In genomic region chr14:75088153-75088552, GRCh38 we compare ENCODE assay signal across 13 cellular contexts. TPM values are rescaled to one million over a fixed set of nuclear protein-coding genes. Genes with fewer than 3 reads are reported as not detected.
DNase-seq lines count a peak whose midpoint lies in the region; ATAC-seq, FAIRE-seq and TF ChIP-seq lines count a peak whose summit lies in the region.
"Had no signal": no experiment of that assay in that cellular context is flagged by ENCODE, and none has a peak within 500 bp of the region (broad histone marks: within the 10 kb centered on the region; RNA-seq: fewer than 3 reads in every experiment).

No MANE protein-coding gene starts in this region.

- H3K4me1 Mint-ChIP-seq in activated CD4-positive, alpha-beta T cell treated with anti-CD3 and anti-CD28 coated beads, Interleukin-2, amount 10 ng/mL, durations not matched to agents 7 days and 5 days, result no peaks in the 10 kb centered on the region
- H3K4me1 Mint-ChIP-seq: CD4-positive, alpha-beta memory T cell had no signal

- H3K4me3 Mint-ChIP-seq in activated CD4-positive, alpha-beta T cell treated with anti-CD3 and anti-CD28 coated beads, Interleukin-2, amount 10 ng/mL, durations not matched to agents 7 days and 5 days, result no peak overlapping the region
- H3K4me3 Mint-ChIP-seq: CD4-positive, alpha-beta memory T cell had no signal

- no peak overlapping the region for H3K23ac ChIP-seq in neuronal stem cell (ENCODE audit: low read depth, low read length, poor library complexity)

- 54% methylated on average over 2 of the region's 2 CpGs for WGBS in A549 (ENCODE audit: missing lambda C conversion rate)
- 76% methylated on average over 2 of the region's 2 CpGs for WGBS in GM12878 (ENCODE audit: insufficient coverage, insufficient replicate concordance, low lambda C conversion rate, missing lambda C conversion rate)
- no CpG with 5 or more reads among the region's 2 CpGs for WGBS in neuronal stem cell (ENCODE audit: extremely low coverage in 2 of 2, insufficient read length in 2 of 2, insufficient replicate concordance in 1 of 2), 2 donors

- H3K36me3 ChIP-seq in GM12878 (ENCODE audit: control insufficient read depth in 2 of 2, insufficient read depth in 2 of 2, low read length in 1 of 2), result peaks cover 4 to 26% of the 10 kb centered on the region in 2 experiments
- peaks cover 28 to 63% of the 10 kb centered on the region in 2 donors for H3K36me3 ChIP-seq in neuronal stem cell (replicated peaks in 1 of 2; ENCODE audit: control insufficient read depth in 2 of 2, insufficient read depth in 2 of 2, low read length in 2 of 2)
- H3K36me3 ChIP-seq in colonic mucosa, result peaks cover 19% of the 10 kb centered on the region

- H3K14ac ChIP-seq in neuronal stem cell (ENCODE audit: low read length), result no peak overlapping the region

- no peak overlapping the region for H2AK5ac ChIP-seq in neuronal stem cell (ENCODE audit: low read depth, low read length)

- RAD21 ChIA-PET in GM12878 (lab: Charles Lee; ENCODE audit: unreplicated experiment), result interaction anchor here (0.7 to 3.3 kb wide), 22 partner anchors 25 to 479 kb away, joined by 3 to 30 read pairs (median 4); partner anchors contain the start of gene ACYP1

- no peaks in the 10 kb centered on the region for H3K79me2 ChIP-seq in GM12878 (ENCODE audit: control insufficient read depth, insufficient read depth, low read length)

- POLR2A ChIA-PET in activated CD4-positive, alpha-beta T cell treated with anti-CD3 and anti-CD28 coated beads, Interleukin-2, amount 10 ng/mL, durations not matched to agents 7 days and 5 days (lab: Charles Lee), result interaction anchor here (0.6 kb wide), 1 partner anchor 293 kb away, joined by 3 read pairs; no protein-coding TSS in a partner anchor
- POLR2A ChIA-PET in A549 (lab: Yijun Ruan, JAX), result interaction anchor here (1.3 to 1.4 kb wide), 2 partner anchors 19 to 207 kb away, joined by 3 to 6 read pairs; partner anchors contain the start of gene ZC2HC1C
- POLR2A ChIA-PET in GM12878 (lab: Charles Lee), result interaction anchor here (1.0 kb wide), 2 partner anchors 146 to 183 kb away, joined by 3 read pairs; no protein-coding TSS in a partner anchor

- no peak overlapping the region for H2BK12ac ChIP-seq in neuronal stem cell (ENCODE audit: low read length)

- H3K27me3 ChIP-seq in GM12878 (replicated peaks in 1 of 2; ENCODE audit: control insufficient read depth in 2 of 2, insufficient read depth in 2 of 2, low read length in 1 of 2) (no peaks in the 10 kb centered on the region), neuronal stem cell (ENCODE audit: control insufficient read depth in 3 of 3, insufficient read depth in 3 of 3, low read depth in 1 of 3, low read length in 3 of 3) (no peaks in the 10 kb centered on the region), colonic mucosa (no peaks in the 10 kb centered on the region)

- ATAC-seq in A549, result peak in 1 of 2 experiments; percentile 40; a peak in 3 of 6 replicates
- ATAC-seq in GM12878, result peak; percentile 21; the same call in 2 of the 3 replicates
- no peak for ATAC-seq in HG02885 (IDR thresholded peaks at IDR 0.05; ENCODE audit: poor library complexity, unreplicated experiment)

- H2BK15ac ChIP-seq in neuronal stem cell (ENCODE audit: low read length), result no peak overlapping the region

- in situ Hi-C loops in GM12878 (cut with MboI), result no loop called here

- intact Hi-C loops in GM12878 (cut with micrococcal nuclease; ENCODE audit: unreplicated experiment), result loop anchor here (1.0 kb wide), 3 partner anchors 142 to 227 kb away; no protein-coding TSS in a partner anchor
- intact Hi-C loops in colonic mucosa (cut with DNase I), result loop anchor here (2.0 to 5.0 kb wide), 2 partner anchors 141 to 226 kb away; no protein-coding TSS in a partner anchor

- H3K79me1 ChIP-seq in neuronal stem cell (ENCODE audit: low read depth, low read length), result no peaks in the 10 kb centered on the region

- no peak overlapping the region for H4K8ac ChIP-seq in neuronal stem cell (ENCODE audit: low read depth, low read length)

- FAIRE-seq in A549 (lab: Jason Lieb, UNC), result no peak
- no peak for FAIRE-seq in GM12878 (lab: Jason Lieb, UNC)
- FAIRE-seq: GM12892 had no signal

- no peaks in the 10 kb centered on the region for H3K27me3 Mint-ChIP-seq in activated CD4-positive, alpha-beta T cell treated with anti-CD3 and anti-CD28 coated beads, Interleukin-2, amount 10 ng/mL, durations not matched to agents 7 days and 5 days
- H3K27me3 Mint-ChIP-seq: CD4-positive, alpha-beta memory T cell had no signal

- no peaks in the 10 kb centered on the region for H4K20me1 ChIP-seq in GM12878 (ENCODE audit: control insufficient read depth, insufficient read depth)

- TF ChIP-seq POLR2A in A549 (IDR thresholded peaks at IDR 0.05; ENCODE audit: low read length), result no peak
- TF ChIP-seq POLR2A in GM12878 (IDR thresholded peaks at IDR 0.05; ENCODE audit: low read depth, low read length), result no peak

- H3K9me3 ChIP-seq in A549 (no peaks in the 10 kb centered on the region), GM12878 (replicated peaks; ENCODE audit: control insufficient read depth, insufficient read depth, low read length) (no peaks in the 10 kb centered on the region), neuronal stem cell (replicated peaks in 1 of 2; ENCODE audit: control insufficient read depth in 2 of 2, insufficient read depth in 1 of 2, low read depth in 1 of 2, low read length in 2 of 2) (no peaks in the 10 kb centered on the region), colonic mucosa (no peaks in the 10 kb centered on the region)

- H3K4me2 ChIP-seq in A549, result no peak overlapping the region
- no peak overlapping the region for H3K4me2 ChIP-seq in GM12878 (ENCODE audit: control insufficient read depth, insufficient read depth)
- no peak overlapping the region for H3K4me2 ChIP-seq in neuronal stem cell (ENCODE audit: insufficient read depth, low read length, poor library complexity, severe bottlenecking)

- H3K4me1 ChIP-seq in A549, result no peaks in the 10 kb centered on the region
- no peaks in the 10 kb centered on the region for H3K4me1 ChIP-seq in GM12878 (ENCODE audit: control insufficient read depth, insufficient read depth, low read length)
- no peaks in the 10 kb centered on the region for H3K4me1 ChIP-seq in neuronal stem cell (ENCODE audit: control insufficient read depth in 2 of 2, insufficient read depth in 1 of 2, low read depth in 1 of 2, low read length in 2 of 2)
- no peaks in the 10 kb centered on the region for H3K4me1 ChIP-seq in colonic mucosa

- no TSS peak for BruUV-seq in GM12878 (replicated peaks; lab: Mats Ljungman, UMichigan)

- H3K9ac ChIP-seq in GM12878 (ENCODE audit: control insufficient read depth, insufficient read depth, low read length) (no peak overlapping the region), neuronal stem cell (ENCODE audit: low read depth, low read length, poor library complexity) (no peak overlapping the region), colonic mucosa (ENCODE audit: low read depth in 2 of 2, low read length in 2 of 2) (no peak overlapping the region)
- H3K9ac ChIP-seq: GM23248 had no signal

- no peak for TF ChIP-seq CTCF in A549 (IDR thresholded peaks at IDR 0.05)
- TF ChIP-seq CTCF in GM12878 (IDR thresholded peaks at IDR 0.05 in 2 of 3, conservative IDR thresholded peaks at IDR 0.05 in 1 of 3; ENCODE audit: control insufficient read depth in 2 of 3, extremely low read depth in 1 of 3, insufficient read depth in 1 of 3, low read depth in 3 of 3, low read length in 3 of 3), result no peak
- no peak for TF ChIP-seq CTCF in colonic mucosa (IDR thresholded peaks at IDR 0.05)

- H3K27ac ChIP-seq in A549, result no peak overlapping the region
- no peak overlapping the region for H3K27ac ChIP-seq in GM12878 (ENCODE audit: control insufficient read depth, insufficient read depth)
- H3K27ac ChIP-seq in neuronal stem cell (replicated peaks; ENCODE audit: low read length), result no peak overlapping the region
- no peak overlapping the region for H3K27ac ChIP-seq in colonic mucosa
- H3K27ac ChIP-seq: 22Rv1, GM23248 had no signal

- no peak overlapping the region for H4K91ac ChIP-seq in neuronal stem cell (ENCODE audit: low read depth, low read length, poor library complexity)

- no peak overlapping the region for H2BK5ac ChIP-seq in neuronal stem cell (ENCODE audit: low read length)

- CTCF ChIA-PET in activated CD4-positive, alpha-beta T cell treated with anti-CD3 and anti-CD28 coated beads, Interleukin-2, amount 10 ng/mL, durations not matched to agents 7 days and 5 days (lab: Charles Lee), result interaction anchor here (0.6 to 2.2 kb wide), 14 partner anchors 9 to 476 kb away, joined by 3 to 11 read pairs (median 3); partner anchors contain the start of genes AREL1, FCF1, LTBP2 and NEK9
- CTCF ChIA-PET in A549 (lab: Yijun Ruan, JAX), result interaction anchor here (0.5 to 13.1 kb wide), 73 partner anchors 9 to 482 kb away, joined by 3 to 148 read pairs (median 6); partner anchors contain the start of genes ACYP1, EIF2B2, MLH3 and PGF
- CTCF ChIA-PET in GM12878 (lab: Yijun Ruan, JAX), result interaction anchor here (0.6 to 7.2 kb wide), 51 partner anchors 7 to 479 kb away, joined by 3 to 129 read pairs (median 5); partner anchors contain the start of genes ACYP1, MLH3 and PGF

- SMC1A ChIA-PET in GM12878 (lab: Charles Lee; ENCODE audit: uncharacterized antibody, unreplicated experiment), result interaction anchor here (0.7 to 4.6 kb wide), 29 partner anchors 8 to 435 kb away, joined by 3 to 39 read pairs (median 4); partner anchors contain the start of gene EIF2B2

- no peaks in the 10 kb centered on the region for H3K9me3 Mint-ChIP-seq in activated CD4-positive, alpha-beta T cell treated with anti-CD3 and anti-CD28 coated beads, Interleukin-2, amount 10 ng/mL, durations not matched to agents 7 days and 5 days
- H3K9me3 Mint-ChIP-seq: CD4-positive, alpha-beta memory T cell had no signal

- peaks cover 38% of the 10 kb centered on the region for H3K36me3 Mint-ChIP-seq in activated CD4-positive, alpha-beta T cell treated with anti-CD3 and anti-CD28 coated beads, Interleukin-2, amount 10 ng/mL, durations not matched to agents 7 days and 5 days (ENCODE audit: low read depth)

- DNase-seq in activated CD4-positive, alpha-beta T cell treated with anti-CD3 and anti-CD28 coated beads, Interleukin-2, amount 10 ng/mL, durations not matched to agents 7 days and 5 days, result no peak
- no peak for DNase-seq in activated CD4-positive, alpha-beta T cell treated with anti-CD3 and anti-CD28 coated beads for 1 hour
- DNase-seq in A549 (ENCODE audit: low read depth in 1 of 2, low spot score in 1 of 2) (no peak), GM12878 (ENCODE audit: low read depth, low spot score) (no peak), neuronal stem cell (ENCODE audit: low spot score) (no peak), colonic mucosa (no peak), AG20443 (ENCODE audit: low spot score) (no peak)
- DNase-seq: GF-D8 had no signal

- TF ChIP-seq RAD21 in A549 (conservative IDR thresholded peaks at IDR 0.05 in 1 of 2, IDR thresholded peaks at IDR 0.05 in 1 of 2), result no peak
- no peak for TF ChIP-seq RAD21 in GM12878 (IDR thresholded peaks at IDR 0.05; ENCODE audit: insufficient read depth, low read depth, low read length)

- H2BK120ac ChIP-seq in neuronal stem cell (ENCODE audit: low read depth, low read length), result no peak overlapping the region

- TF ChIP-seq EP300 in A549 (IDR thresholded peaks at IDR 0.05) (no peak), GM12878 (IDR thresholded peaks at IDR 0.05; ENCODE audit: borderline replicate concordance in 1 of 2, control insufficient read depth in 1 of 2, low read depth in 2 of 2, low read length in 2 of 2) (no peak)

- H3K27ac Mint-ChIP-seq in activated CD4-positive, alpha-beta T cell treated with anti-CD3 and anti-CD28 coated beads, Interleukin-2, amount 10 ng/mL, durations not matched to agents 7 days and 5 days, result peak overlapping the region; percentile 6

- H2AFZ ChIP-seq in GM12878 (ENCODE audit: control insufficient read depth, low read depth, low read length) (no peak overlapping the region), neuronal stem cell (ENCODE audit: low read length) (peak overlapping the region; percentile 53)
- H2AFZ ChIP-seq: GM23248 had no signal

- H3K4ac ChIP-seq in neuronal stem cell (ENCODE audit: low read length), result no peak overlapping the region

- H3K18ac ChIP-seq in neuronal stem cell (ENCODE audit: low read length), result no peak overlapping the region

- H3K4me3 ChIP-seq in A549, result no peak overlapping the region
- H3K4me3 ChIP-seq in GM12878, result no peak overlapping the region
- no peak overlapping the region for H3K4me3 ChIP-seq in neuronal stem cell (ENCODE audit: low read length in 2 of 2)
- H3K4me3 ChIP-seq in colonic mucosa, result no peak overlapping the region
- H3K4me3 ChIP-seq: GM23248 had no signal

RNA-seq across cellular contexts. Expression of gene ZC2HC1C, which starts 18.7 kb away (rescaled TPM):
- 1 to 10 TPM; 3.1 to 3.3 TPM for total RNA-seq in activated CD4-positive, alpha-beta T cell treated with anti-CD3 and anti-CD28 coated beads, Interleukin-2, amount 10 ng/mL, durations not matched to agents 7 days and 5 days
- polyA plus RNA-seq in A549 (2011; rRNA removed), result 2.4 and 2.7 TPM in 2 replicates
- 0.98 and 1.2 TPM in 2 replicates for polyA plus RNA-seq in A549 (2012; cell fraction: cytosol; rRNA removed)
- 0.38 and 0.59 TPM in 2 replicates for polyA plus RNA-seq in A549 (2012; cell fraction: nucleus; rRNA removed)
- polyA plus RNA-seq in A549 (2017; fragmentation: RNase III; extraction: RNeasy Plus Mini Kit Qiagen cat#74134 plus additional on column Dnase treatment), result 2.7 to 3.9 TPM (median 2.8 TPM) in 3 replicates
- 1.1 and 1.5 TPM in 2 replicates for polyA minus RNA-seq in A549 (2011; rRNA and poly(A)+ RNA removed)
- total RNA-seq in GM12878 (2013; cell fraction: nucleolus; rRNA removed), result 0.56 and 1.1 TPM in 2 replicates
- total RNA-seq in GM12878 (2014; rRNA removed), result 1.8 and 2.2 TPM in 2 replicates
- total RNA-seq in GM12878 (2014; rRNA removed; fragmentation: Illumina TruSeq; extraction: Trizol), result 1.8 and 2.0 TPM in 2 replicates
- total RNA-seq in GM12878 (2021), result 1.1 and 1.7 TPM in 2 replicates
- 1.2 TPM for polyA plus RNA-seq in GM12878 (2011; ENCODE audit: low read depth)
- 0.71 and 0.92 TPM in 2 replicates for polyA plus RNA-seq in GM12878 (2011; rRNA removed)
- 0.62 and 0.73 TPM in 2 replicates for polyA plus RNA-seq in GM12878 (2011; cell fraction: cytosol; rRNA removed)
- polyA plus RNA-seq in GM12878 (2011; cell fraction: nucleus; rRNA removed), result 0.48 and 1.1 TPM in 2 replicates
- polyA plus RNA-seq in GM12878 (2012), result 1.1 and 1.2 TPM in 2 replicates
- 0.90 and 1.2 TPM in 2 replicates for polyA plus RNA-seq in GM12878 (2014; fragmentation: Illumina TruSeq; extraction: Trizol)
- polyA plus RNA-seq in GM12878 (2014; fragmentation: Nextera tagmentation; extraction: Ambion mirVana), result 1 to 10 TPM; 1.3 to 1.4 TPM
- 1.7 and 2.4 TPM in 2 replicates for polyA plus RNA-seq in GM12878 (2014; rRNA removed)
- polyA plus RNA-seq in GM12878 (2016; fragmentation: Nextera tagmentation; extraction: Ambion mirVana), result 1 to 10 TPM; 2.9 to 3.7 TPM
- 0.82 TPM in 1 of 2 replicates, not detected in the other for polyA minus RNA-seq in GM12878 (2011; rRNA and poly(A)+ RNA removed)
- not detected in 2 replicates for polyA minus RNA-seq in GM12878 (2011; cell fraction: cytosol; rRNA and poly(A)+ RNA removed)
- polyA minus RNA-seq in GM12878 (2011; cell fraction: nucleus; rRNA and poly(A)+ RNA removed), result 0.19 and 0.60 TPM in 2 replicates
- 1.5 TPM for polyA plus RNA-seq in neuronal stem cell (2013, experiment 1 of 2)
- polyA plus RNA-seq in neuronal stem cell (2013, experiment 2 of 2), result 1.1 TPM
- total RNA-seq in colonic mucosa, result 1 to 10 TPM; 3.2 to 4.6 TPM

RNA-seq across cellular contexts. Expression of gene ACYP1, which starts 24.3 kb away (rescaled TPM):
- total RNA-seq in activated CD4-positive, alpha-beta T cell treated with anti-CD3 and anti-CD28 coated beads, Interleukin-2, amount 10 ng/mL, durations not matched to agents 7 days and 5 days, result 10 to 100 TPM; 52.4 to 62.0 TPM
- polyA plus RNA-seq in A549 (2011; rRNA removed) (26.5 and 36.7 TPM in 2 replicates), A549 (2017; fragmentation: RNase III; extraction: RNeasy Plus Mini Kit Qiagen cat#74134 plus additional on column Dnase treatment) (30.0 to 34.3 TPM (median 33.3 TPM) in 3 replicates), GM12878 (2011; rRNA removed) (52.6 and 80.6 TPM in 2 replicates), GM12878 (2014; fragmentation: Illumina TruSeq; extraction: Trizol) (28.6 and 31.7 TPM in 2 replicates), GM12878 (2014; fragmentation: Nextera tagmentation; extraction: Ambion mirVana) (10 to 100 TPM; 48.5 to 49.4 TPM), GM12878 (2014; rRNA removed) (30.7 and 38.6 TPM in 2 replicates), GM12878 (2016; fragmentation: Nextera tagmentation; extraction: Ambion mirVana) (10 to 100 TPM; 49.8 TPM)
- polyA plus RNA-seq in A549 (2012; cell fraction: cytosol; rRNA removed), result 24.6 and 36.2 TPM in 2 replicates
- 8.0 and 14.5 TPM in 2 replicates for polyA plus RNA-seq in A549 (2012; cell fraction: nucleus; rRNA removed)
- 3.4 and 3.9 TPM in 2 replicates for polyA minus RNA-seq in A549 (2011; rRNA and poly(A)+ RNA removed)
- 57.4 and 59.3 TPM in 2 replicates for total RNA-seq in GM12878 (2013; cell fraction: nucleolus; rRNA removed)
- total RNA-seq in GM12878 (2014; rRNA removed) (25.3 and 26.3 TPM in 2 replicates), GM12878 (2014; rRNA removed; fragmentation: Illumina TruSeq; extraction: Trizol) (25.3 and 30.5 TPM in 2 replicates), GM12878 (2021) (14.9 and 18.2 TPM in 2 replicates), colonic mucosa (10 to 100 TPM; 13.4 to 28.5 TPM)
- polyA plus RNA-seq in GM12878 (2011; ENCODE audit: low read depth), result 21.5 TPM
- 21.8 and 29.4 TPM in 2 replicates for polyA plus RNA-seq in GM12878 (2011; cell fraction: cytosol; rRNA removed)
- polyA plus RNA-seq in GM12878 (2011; cell fraction: nucleus; rRNA removed), result 23.1 and 24.5 TPM in 2 replicates
- 24.7 and 31.1 TPM in 2 replicates for polyA plus RNA-seq in GM12878 (2012)
- polyA minus RNA-seq in GM12878 (2011; rRNA and poly(A)+ RNA removed), result 10.3 and 12.3 TPM in 2 replicates
- 7.4 and 9.1 TPM in 2 replicates for polyA minus RNA-seq in GM12878 (2011; cell fraction: cytosol; rRNA and poly(A)+ RNA removed)
- 7.4 and 8.8 TPM in 2 replicates for polyA minus RNA-seq in GM12878 (2011; cell fraction: nucleus; rRNA and poly(A)+ RNA removed)
- 71.8 TPM for polyA plus RNA-seq in neuronal stem cell (2013, experiment 1 of 2)
- polyA plus RNA-seq in neuronal stem cell (2013, experiment 2 of 2), result 69.0 TPM

RNA-seq across cellular contexts. Expression of gene MLH3, which starts 36.9 kb away (rescaled TPM):
- total RNA-seq in activated CD4-positive, alpha-beta T cell treated with anti-CD3 and anti-CD28 coated beads, Interleukin-2, amount 10 ng/mL, durations not matched to agents 7 days and 5 days, result 10 to 100 TPM; 17.0 to 17.3 TPM
- polyA plus RNA-seq in A549 (2011; rRNA removed) (30.8 and 32.3 TPM in 2 replicates), A549 (2017; fragmentation: RNase III; extraction: RNeasy Plus Mini Kit Qiagen cat#74134 plus additional on column Dnase treatment) (15.2 to 16.2 TPM (median 16.0 TPM) in 3 replicates), GM12878 (2011; rRNA removed) (26.8 and 34.2 TPM in 2 replicates), GM12878 (2014; fragmentation: Illumina TruSeq; extraction: Trizol) (21.3 and 31.2 TPM in 2 replicates), GM12878 (2014; fragmentation: Nextera tagmentation; extraction: Ambion mirVana) (10 to 100 TPM; 17.9 to 23.4 TPM), GM12878 (2014; rRNA removed) (12.6 and 13.0 TPM in 2 replicates), GM12878 (2016; fragmentation: Nextera tagmentation; extraction: Ambion mirVana) (10 to 100 TPM; 15.1 to 15.8 TPM)
- polyA plus RNA-seq in A549 (2012; cell fraction: cytosol; rRNA removed), result 8.4 and 9.1 TPM in 2 replicates
- polyA plus RNA-seq in A549 (2012; cell fraction: nucleus; rRNA removed), result 11.5 and 18.4 TPM in 2 replicates
- 36.8 and 41.8 TPM in 2 replicates for polyA minus RNA-seq in A549 (2011; rRNA and poly(A)+ RNA removed)
- 112 and 123 TPM in 2 replicates for total RNA-seq in GM12878 (2013; cell fraction: nucleolus; rRNA removed)
- total RNA-seq in GM12878 (2014; rRNA removed) (17.1 and 24.5 TPM in 2 replicates), GM12878 (2014; rRNA removed; fragmentation: Illumina TruSeq; extraction: Trizol) (29.8 and 31.2 TPM in 2 replicates), GM12878 (2021) (22.4 and 23.8 TPM in 2 replicates), colonic mucosa (10 to 100 TPM; 24.2 to 25.9 TPM)
- 10.2 TPM for polyA plus RNA-seq in GM12878 (2011; ENCODE audit: low read depth)
- 15.2 and 15.6 TPM in 2 replicates for polyA plus RNA-seq in GM12878 (2011; cell fraction: cytosol; rRNA removed)
- 31.1 and 35.9 TPM in 2 replicates for polyA plus RNA-seq in GM12878 (2011; cell fraction: nucleus; rRNA removed)
- polyA plus RNA-seq in GM12878 (2012), result 12.5 and 18.2 TPM in 2 replicates
- polyA minus RNA-seq in GM12878 (2011; rRNA and poly(A)+ RNA removed), result 56.0 and 68.4 TPM in 2 replicates
- 7.4 and 8.6 TPM in 2 replicates for polyA minus RNA-seq in GM12878 (2011; cell fraction: cytosol; rRNA and poly(A)+ RNA removed)
- 16.6 and 20.1 TPM in 2 replicates for polyA minus RNA-seq in GM12878 (2011; cell fraction: nucleus; rRNA and poly(A)+ RNA removed)
- polyA plus RNA-seq in neuronal stem cell (2013, experiment 1 of 2), result 7.5 TPM
- polyA plus RNA-seq in neuronal stem cell (2013, experiment 2 of 2), result 6.7 TPM

RNA-seq across cellular contexts. Expression of gene NEK9, which starts 38.7 kb away (rescaled TPM):
- 10 to 100 TPM; 74.9 to 81.6 TPM for total RNA-seq in activated CD4-positive, alpha-beta T cell treated with anti-CD3 and anti-CD28 coated beads, Interleukin-2, amount 10 ng/mL, durations not matched to agents 7 days and 5 days
- polyA plus RNA-seq in A549 (2011; rRNA removed) (75.9 and 79.7 TPM in 2 replicates), A549 (2017; fragmentation: RNase III; extraction: RNeasy Plus Mini Kit Qiagen cat#74134 plus additional on column Dnase treatment) (44.3 to 51.1 TPM (median 49.4 TPM) in 3 replicates), GM12878 (2011; rRNA removed) (51.3 and 60.0 TPM in 2 replicates), GM12878 (2014; fragmentation: Illumina TruSeq; extraction: Trizol) (43.0 and 55.3 TPM in 2 replicates), GM12878 (2014; fragmentation: Nextera tagmentation; extraction: Ambion mirVana) (10 to 100 TPM in 1 of 2 experiments, 1 to 10 TPM in 1; 6.0 to 15.7 TPM), GM12878 (2014; rRNA removed) (61.9 and 64.5 TPM in 2 replicates), GM12878 (2016; fragmentation: Nextera tagmentation; extraction: Ambion mirVana) (10 to 100 TPM; 43.4 to 46.1 TPM)
- polyA plus RNA-seq in A549 (2012; cell fraction: cytosol; rRNA removed), result 27.0 and 31.8 TPM in 2 replicates
- polyA plus RNA-seq in A549 (2012; cell fraction: nucleus; rRNA removed), result 37.6 and 48.7 TPM in 2 replicates
- polyA minus RNA-seq in A549 (2011; rRNA and poly(A)+ RNA removed), result 46.4 and 53.1 TPM in 2 replicates
- total RNA-seq in GM12878 (2013; cell fraction: nucleolus; rRNA removed), result 102 and 108 TPM in 2 replicates
- total RNA-seq in GM12878 (2014; rRNA removed) (39.8 and 48.1 TPM in 2 replicates), GM12878 (2014; rRNA removed; fragmentation: Illumina TruSeq; extraction: Trizol) (24.7 and 26.9 TPM in 2 replicates), GM12878 (2021) (78.8 and 83.0 TPM in 2 replicates), colonic mucosa (10 to 100 TPM; 49.5 to 57.3 TPM)
- 25.6 TPM for polyA plus RNA-seq in GM12878 (2011; ENCODE audit: low read depth)
- polyA plus RNA-seq in GM12878 (2011; cell fraction: cytosol; rRNA removed), result 21.7 and 34.4 TPM in 2 replicates
- polyA plus RNA-seq in GM12878 (2011; cell fraction: nucleus; rRNA removed), result 51.1 and 77.0 TPM in 2 replicates
- 34.2 and 38.4 TPM in 2 replicates for polyA plus RNA-seq in GM12878 (2012)
- 41.1 and 51.6 TPM in 2 replicates for polyA minus RNA-seq in GM12878 (2011; rRNA and poly(A)+ RNA removed)
- 17.5 and 17.6 TPM in 2 replicates for polyA minus RNA-seq in GM12878 (2011; cell fraction: cytosol; rRNA and poly(A)+ RNA removed)
- polyA minus RNA-seq in GM12878 (2011; cell fraction: nucleus; rRNA and poly(A)+ RNA removed), result 26.8 and 65.3 TPM in 2 replicates
- 39.3 TPM for polyA plus RNA-seq in neuronal stem cell (2013, experiment 1 of 2)
- 39.5 TPM for polyA plus RNA-seq in neuronal stem cell (2013, experiment 2 of 2)
